8 cellular contexts compared by ENCODE assay signal in genomic region chr4:75630932-75631320, GRCh38. TPM values are rescaled to one million over a fixed set of nuclear protein-coding genes. Genes with fewer than 3 reads are reported as not detected.
DNase-seq lines count a peak whose midpoint lies in the region; ATAC-seq and TF ChIP-seq lines count a peak whose summit lies in the region.

No MANE protein-coding gene starts in this region.

- peak overlapping the region; percentile 73 for H3K27ac Mint-ChIP-seq in activated CD8-positive, alpha-beta memory T cell treated with anti-CD3 and anti-CD28 coated beads, Interleukin-2, amount 10 ng/mL, durations not matched to agents 7 days and 5 days
- H3K27ac Mint-ChIP-seq in memory B cell: peak overlapping the region; percentile 68

- peaks cover 1% of the 10 kb centered on the region for H3K27me3 Mint-ChIP-seq in activated CD8-positive, alpha-beta memory T cell treated with anti-CD3 and anti-CD28 coated beads, Interleukin-2, amount 10 ng/mL, durations not matched to agents 7 days and 5 days
- H3K27me3 Mint-ChIP-seq in memory B cell: no peaks in the 10 kb centered on the region

- H3K4me3 Mint-ChIP-seq in activated CD8-positive, alpha-beta memory T cell treated with anti-CD3 and anti-CD28 coated beads, Interleukin-2, amount 10 ng/mL, durations not matched to agents 7 days and 5 days: peak overlapping the region; percentile 84
- peak overlapping the region; percentile 91 for H3K4me3 Mint-ChIP-seq in memory B cell

- no peaks in the 10 kb centered on the region for H3K9me3 Mint-ChIP-seq in activated CD8-positive, alpha-beta memory T cell treated with anti-CD3 and anti-CD28 coated beads, Interleukin-2, amount 10 ng/mL, durations not matched to agents 7 days and 5 days (ENCODE audit: low read depth)
- H3K9me3 Mint-ChIP-seq in memory B cell: no peaks in the 10 kb centered on the region

- no peaks in the 10 kb centered on the region for H3K36me3 ChIP-seq in tibial artery

- TF ChIP-seq CTCF in tibial artery (IDR thresholded peaks at IDR 0.05): no peak

- no peak for DNase-seq in activated CD8-positive, alpha-beta memory T cell treated with anti-CD3 and anti-CD28 coated beads, Interleukin-2, amount 10 ng/mL, durations not matched to agents 7 days and 5 days
- no peak for DNase-seq in activated CD8-positive, alpha-beta memory T cell treated with anti-CD3 and anti-CD28 coated beads, Interleukin-2, amount 50 U/mL, for 48 hours
- DNase-seq in cerebellar cortex (ENCODE audit: low spot score): peak; percentile 57
- DNase-seq in memory B cell (ENCODE audit: low spot score in 2 of 2): no peak
- no peak for DNase-seq in tibial artery
- no peak for DNase-seq in H4 (ENCODE audit: low spot score)

- H3K4me1 ChIP-seq in tibial artery: peaks cover 0 to 5% (median 2%) of the 10 kb centered on the region in 4 donors

- intact Hi-C loops in tibial artery (cut with DNase I; ENCODE audit: low total_unique reads): no loop called here

- CTCF ChIA-PET in activated CD8-positive, alpha-beta memory T cell treated with anti-CD3 and anti-CD28 coated beads, Interleukin-2, amount 10 ng/mL, durations not matched to agents 7 days and 5 days (lab: Charles Lee): interaction anchor here (1.5 to 2.4 kb wide), 2 partner anchors 78 to 93 kb away, joined by 3 to 10 read pairs; partner anchors contain the start of gene USO1

- peaks cover 17% of the 10 kb centered on the region for H3K4me1 Mint-ChIP-seq in activated CD8-positive, alpha-beta memory T cell treated with anti-CD3 and anti-CD28 coated beads, Interleukin-2, amount 10 ng/mL, durations not matched to agents 7 days and 5 days
- peaks cover 6% of the 10 kb centered on the region for H3K4me1 Mint-ChIP-seq in memory B cell

- H3K4me3 ChIP-seq in tibial artery: peak overlapping the region; percentile 58 to 79

- H3K27ac ChIP-seq in tibial artery: peak overlapping the region; percentile 42 to 47

- no peak for ATAC-seq in activated CD8-positive, alpha-beta memory T cell treated with anti-CD3 and anti-CD28 coated beads, Interleukin-2, amount 10 ng/mL, durations not matched to agents 7 days and 5 days
- ATAC-seq in memory B cell (ENCODE audit: low read depth): no peak
- no peak for ATAC-seq in GM19455 (IDR thresholded peaks at IDR 0.05; ENCODE audit: unreplicated experiment)
- no peak for ATAC-seq in HG03280 (IDR thresholded peaks at IDR 0.05; ENCODE audit: unreplicated experiment)

- no peaks in the 10 kb centered on the region for H3K9me3 ChIP-seq in tibial artery

- peaks cover 2% of the 10 kb centered on the region for H3K36me3 Mint-ChIP-seq in activated CD8-positive, alpha-beta memory T cell treated with anti-CD3 and anti-CD28 coated beads, Interleukin-2, amount 10 ng/mL, durations not matched to agents 7 days and 5 days
- H3K36me3 Mint-ChIP-seq in memory B cell: no peaks in the 10 kb centered on the region

- H3K27me3 ChIP-seq in tibial artery: no peaks in the 10 kb centered on the region

RNA-seq across cellular contexts. Expression of gene CDKL2, which starts 0.6 kb away (rescaled TPM):
- total RNA-seq in activated CD8-positive, alpha-beta memory T cell treated with anti-CD3 and anti-CD28 coated beads, Interleukin-2, amount 10 ng/mL, durations not matched to agents 7 days and 5 days: 1 to 10 TPM in 1 of 2 experiments, under 1 TPM in 1; 0.16 to 1.5 TPM
- 0.02 and 0.31 TPM in 2 replicates for total RNA-seq in H4 (2014; rRNA removed; shearing (Covaris generic))

RNA-seq across cellular contexts. Expression of gene G3BP2, which starts 42.3 kb away (rescaled TPM):
- 100 to 1,000 TPM; 148 to 230 TPM for total RNA-seq in activated CD8-positive, alpha-beta memory T cell treated with anti-CD3 and anti-CD28 coated beads, Interleukin-2, amount 10 ng/mL, durations not matched to agents 7 days and 5 days
- total RNA-seq in H4 (2014; rRNA removed; shearing (Covaris generic)): 104 and 131 TPM in 2 replicates
